ENCODE assay signal across 8 cellular contexts in the genomic region with DNA sequence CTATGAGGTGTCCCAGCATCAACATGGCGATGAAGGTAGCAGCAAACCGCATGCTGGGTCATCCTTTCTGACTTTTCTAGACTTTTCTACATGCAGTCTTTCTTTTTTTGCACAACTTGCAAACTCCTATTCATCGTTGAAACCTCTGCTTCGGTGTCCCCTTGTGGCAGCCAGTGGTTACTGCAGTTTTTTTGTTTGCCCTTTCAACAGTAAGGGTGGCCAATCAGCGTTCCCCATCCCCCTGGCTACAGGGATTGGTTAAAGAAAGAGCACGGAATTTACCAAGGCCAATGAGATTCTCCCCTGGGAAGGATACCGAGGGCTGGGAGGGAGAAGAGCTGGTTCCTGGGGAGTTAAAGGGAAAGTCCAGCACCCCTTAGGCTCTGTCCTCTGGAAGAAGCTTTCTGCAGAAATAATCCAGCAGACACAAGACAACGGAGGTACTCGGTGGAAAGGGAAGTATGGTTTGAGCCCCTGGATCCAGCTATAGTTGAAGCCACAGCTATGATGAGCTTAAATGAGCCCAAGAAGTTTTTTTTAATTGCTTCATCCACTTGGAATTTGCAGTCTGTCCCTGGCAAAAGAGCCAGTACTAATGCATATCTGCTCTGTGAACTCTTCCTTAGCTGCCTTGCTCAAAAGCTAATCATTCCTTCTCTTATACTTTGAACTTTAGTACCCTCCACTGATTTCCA. TPM values are rescaled to one million over a fixed set of nuclear protein-coding genes. Genes with fewer than 3 reads are reported as not detected.
A peak's percentile ranks its signal among the peaks of the same experiment; 100 is the strongest.
DNase-seq lines count a peak whose midpoint lies in the region; ATAC-seq and TF ChIP-seq lines count a peak whose summit lies in the region.

No MANE protein-coding gene starts in this region.

- no peak for TF ChIP-seq EP300 in sigmoid colon (IDR thresholded peaks at IDR 0.05)

- peak; percentile 91 for DNase-seq in NCI-H2029 treated with DMSO at 0.1 percent for 48 hours (lab: John Stamatoyannopoulos, UW)
- peak; percentile 86 for DNase-seq in T1000 (lab: John Stamatoyannopoulos, UW)
- DNase-seq in body of pancreas: peak; percentile 94 to 97 (median 96)
- DNase-seq in iPS DF 19.7 (ENCODE audit: low read depth, low spot score): peak; percentile 93
- DNase-seq in sigmoid colon: peak; percentile 98

- no peaks in the 10 kb centered on the region for H3K36me3 ChIP-seq in body of pancreas (replicated peaks in 1 of 2; ENCODE audit: insufficient read depth in 1 of 2, low read depth in 2 of 2)
- no peaks in the 10 kb centered on the region for H3K36me3 ChIP-seq in sigmoid colon

- peak in 2 of 3 donors; percentile 26 to 43 for TF ChIP-seq POLR2A in body of pancreas (IDR thresholded peaks at IDR 0.05)
- TF ChIP-seq POLR2A in sigmoid colon (IDR thresholded peaks at IDR 0.05): peak in 1 of 2 donors; percentile 48

- H3K4me3 ChIP-seq in body of pancreas: no peak overlapping the region
- H3K4me3 ChIP-seq in sigmoid colon: peak overlapping the region in 3 of 4 donors; percentile 22 to 31 (median 23)

- H3K9me3 ChIP-seq in body of pancreas (no peaks in the 10 kb centered on the region), sigmoid colon (no peaks in the 10 kb centered on the region)

- H3K4me1 ChIP-seq in body of pancreas: peaks cover 20% of the 10 kb centered on the region
- peaks cover 0 to 22% (median 19%) of the 10 kb centered on the region in 4 donors for H3K4me1 ChIP-seq in sigmoid colon

- H3K27ac ChIP-seq in body of pancreas (peak overlapping the region in 3 of 4 donors; percentile 50 to 69 (median 67)), sigmoid colon (peak overlapping the region; percentile 64 to 82 (median 80))

- intact Hi-C loops in body of pancreas (cut with DNase I) (no loop called here), sigmoid colon (cut with DNase I) (loop anchor here (1.0 to 5.0 kb wide), 2 partner anchors 36 to 49 kb away; no protein-coding TSS in a partner anchor)

- TF ChIP-seq CTCF in body of pancreas (IDR thresholded peaks at IDR 0.05): peak; percentile 82 to 98 (median 97)
- TF ChIP-seq CTCF in sigmoid colon (IDR thresholded peaks at IDR 0.05): peak; percentile 83 to 100 (median 92)

- H3K27me3 ChIP-seq in body of pancreas (no peaks in the 10 kb centered on the region), sigmoid colon (no peaks in the 10 kb centered on the region)

- WGBS in body of pancreas, 2 donors: 3 to 5% methylated on average over 9 of the region's 9 CpGs
- 1% methylated on average over 9 of the region's 9 CpGs for WGBS in sigmoid colon, 2 donors

- ATAC-seq in GM18498 (IDR thresholded peaks at IDR 0.05; ENCODE audit: unreplicated experiment): peak; percentile 85
- ATAC-seq in HG03025 (IDR thresholded peaks at IDR 0.05; ENCODE audit: low FRiP score, unreplicated experiment): peak; percentile 78
- ATAC-seq in body of pancreas: peak; percentile 100
- ATAC-seq in GM21576 (IDR thresholded peaks at IDR 0.05; ENCODE audit: unreplicated experiment): no peak

RNA-seq across cellular contexts. Expression of gene LSM4, which starts 5.6 kb away (rescaled TPM):
- total RNA-seq in body of pancreas (10 to 100 TPM; 45.7 to 94.6 TPM), sigmoid colon (100 to 1,000 TPM in 3 of 4 donors, 10 to 100 TPM in 1; 89.1 to 144 (median 119) TPM)
- polyA plus RNA-seq in sigmoid colon: 100 to 1,000 TPM; 214 to 285 (median 256) TPM

RNA-seq across cellular contexts. Expression of gene PGPEP1, which starts 11.9 kb away (rescaled TPM):
- 10 to 100 TPM; 22.1 to 37.6 TPM for total RNA-seq in body of pancreas
- 10 to 100 TPM; 15.0 to 26.0 (median 16.6) TPM for total RNA-seq in sigmoid colon
- polyA plus RNA-seq in sigmoid colon: 10 to 100 TPM; 14.4 to 36.9 (median 31.7) TPM

RNA-seq across cellular contexts. Expression of gene JUND, which starts 47.1 kb away (rescaled TPM):
- total RNA-seq in body of pancreas (100 to 1,000 TPM; 250 to 607 TPM), sigmoid colon (100 to 1,000 TPM; 163 to 369 (median 230) TPM)
- polyA plus RNA-seq in sigmoid colon: 100 to 1,000 TPM; 179 to 221 (median 180) TPM

RNA-seq across cellular contexts. Expression of gene IQCN, which starts 54.2 kb away (rescaled TPM):
- total RNA-seq in body of pancreas (1 to 10 TPM; 5.6 to 7.0 TPM), sigmoid colon (1 to 10 TPM; 1.4 to 5.8 (median 2.9) TPM)
- 1 to 10 TPM; 1.2 to 4.4 (median 3.4) TPM for polyA plus RNA-seq in sigmoid colon

RNA-seq across cellular contexts. Expression of gene GDF15, which starts 57.5 kb away (rescaled TPM):
- total RNA-seq in body of pancreas: 10 to 100 TPM; 40.5 to 86.1 TPM
- 1 to 10 TPM; 1.1 to 7.9 (median 3.9) TPM for total RNA-seq in sigmoid colon
- 10 to 100 TPM in 2 of 3 donors, 1 to 10 TPM in 1; 7.2 to 79.7 (median 24.5) TPM for polyA plus RNA-seq in sigmoid colon

Comparison
In these comparisons a context has a peak if more than half of its experiments do, and no peak if none do; other contexts are left out.
1. H3K4me3 ChIP-seq: peak in sigmoid colon (3 of 4); none in body of pancreas (0 of 2).
2. Peak in every context shown above with its lines, with median percentiles within 50 percentile points of each other: DNase-seq.